Comparison of ENCODE assay signal across 28 cellular contexts in genomic region chr11:60208146-60208895, GRCh38. TPM values are rescaled to one million over a fixed set of nuclear protein-coding genes. Genes with fewer than 3 reads are reported as not detected.
"Had no signal": no experiment of that assay in that cellular context is flagged by ENCODE, and none has a peak within 500 bp of the region (broad histone marks: within the 10 kb centered on the region; RNA-seq: fewer than 3 reads in every experiment).

No MANE protein-coding gene starts in this region.

- H3K4me1 Mint-ChIP-seq: immature natural killer cell, mesothelial cell of epicardium, natural killer cell, T-cell had no signal

- H3K4me1 ChIP-seq: adrenal gland, prostate gland, upper lobe of right lung had no signal

- H3K36me3 Mint-ChIP-seq: activated naive CD8-positive, alpha-beta T cell; immature natural killer cell; mesothelial cell of epicardium; natural killer cell; T-cell had no signal

- H3K9me3 Mint-ChIP-seq: mesothelial cell of epicardium; natural killer cell; T-cell; T-helper 2 cell treated with Interferon-gamma antibody and Interleukin-4, amounts not matched to agents 5 μg/mL and 100 μg/mL, for 36 hours had no signal

- H3K4me3 ChIP-seq: adrenal gland, left lung, lung, ovary, prostate gland, upper lobe of right lung had no signal

- H3K27ac Mint-ChIP-seq: activated CD8-positive, alpha-beta T cell treated with anti-CD3 and anti-CD28 coated beads, Interleukin-2, amount 10 ng/mL, durations not matched to agents 7 days and 5 days; activated naive CD8-positive, alpha-beta T cell; immature natural killer cell; mesothelial cell of epicardium; natural killer cell; T-cell; T-helper 2 cell treated with Interferon-gamma antibody and Interleukin-4, amounts not matched to agents 5 μg/mL and 100 μg/mL, for 36 hours had no signal

- H3K27me3 ChIP-seq: adrenal gland, left lung, neutrophil, ovary, upper lobe of right lung had no signal

- DNase-seq: activated CD4-positive, alpha-beta T cell treated with anti-CD3 and anti-CD28 coated beads for 1 hour; activated CD4-positive, alpha-beta T cell treated with anti-CD3 and anti-CD28 coated beads, Interleukin-2, amount 50 U/mL, for 1 hour; activated CD8-positive, alpha-beta T cell treated with anti-CD3 and anti-CD28 coated beads, Interleukin-2, amount 10 ng/mL, durations not matched to agents 7 days and 5 days; activated gamma-delta T cell treated with Interleukin-2 at 50 U/mL for 16 hours; adrenal gland; cerebellar nuclear complex; cortex of kidney; foreskin melanocyte; immature natural killer cell; left lung; natural killer cell; ovary; right cardiac atrium; stimulated activated CD4-positive, alpha-beta T cell treated with anti-CD3 and anti-CD28 coated beads, Interleukin-12 subunit alpha, Interleukin-12 subunit beta, amount 100 ng/mL, for 4 hours; stimulated activated CD4-positive, alpha-beta T cell treated with anti-CD3 and anti-CD28 coated beads, Interleukin-4, amount 100 ng/mL, for 4 hours; stimulated activated naive CD8-positive, alpha-beta T cell treated with anti-CD3 and anti-CD28 coated beads, Interleukin-15, Interleukin-2, amounts not matched to agents 100 U/mL and 50 U/mL, for 24 hours; T-cell; upper lobe of right lung; WERI-Rb-1 had no signal

- H3K27ac ChIP-seq: adrenal gland, left lung, neutrophil, ovary, prostate gland, upper lobe of right lung, WERI-Rb-1 had no signal

- H3K9me3 ChIP-seq: adrenal gland, left lung, neutrophil, ovary, prostate gland, upper lobe of right lung had no signal

- H3K36me3 ChIP-seq: adrenal gland, left lung, neutrophil, ovary, prostate gland, upper lobe of right lung, WERI-Rb-1 had no signal

- H3K4me3 Mint-ChIP-seq: activated CD8-positive, alpha-beta T cell treated with anti-CD3 and anti-CD28 coated beads, Interleukin-2, amount 10 ng/mL, durations not matched to agents 7 days and 5 days; activated naive CD8-positive, alpha-beta T cell; immature natural killer cell; mesothelial cell of epicardium; natural killer cell; T-cell; T-helper 2 cell treated with Interferon-gamma antibody and Interleukin-4, amounts not matched to agents 5 μg/mL and 100 μg/mL, for 36 hours had no signal

RNA-seq across cellular contexts. Expression of gene MS4A6A, which starts 25.4 kb away (rescaled TPM):
- total RNA-seq: activated CD8-positive, alpha-beta T cell treated with anti-CD3 and anti-CD28 coated beads, Interleukin-2, amount 10 ng/mL, durations not matched to agents 7 days and 5 days; astrocyte; mesothelial cell of epicardium had no signal

RNA-seq across cellular contexts. Expression of gene MS4A4E, which starts 34.6 kb away (rescaled TPM):
- total RNA-seq: activated CD8-positive, alpha-beta T cell treated with anti-CD3 and anti-CD28 coated beads, Interleukin-2, amount 10 ng/mL, durations not matched to agents 7 days and 5 days; astrocyte; kidney epithelial cell; mesothelial cell of epicardium; skeletal muscle tissue had no signal
- polyA plus RNA-seq: immature natural killer cell had no signal
